ENCODE assay signal across 8 cellular contexts in the genomic region with DNA sequence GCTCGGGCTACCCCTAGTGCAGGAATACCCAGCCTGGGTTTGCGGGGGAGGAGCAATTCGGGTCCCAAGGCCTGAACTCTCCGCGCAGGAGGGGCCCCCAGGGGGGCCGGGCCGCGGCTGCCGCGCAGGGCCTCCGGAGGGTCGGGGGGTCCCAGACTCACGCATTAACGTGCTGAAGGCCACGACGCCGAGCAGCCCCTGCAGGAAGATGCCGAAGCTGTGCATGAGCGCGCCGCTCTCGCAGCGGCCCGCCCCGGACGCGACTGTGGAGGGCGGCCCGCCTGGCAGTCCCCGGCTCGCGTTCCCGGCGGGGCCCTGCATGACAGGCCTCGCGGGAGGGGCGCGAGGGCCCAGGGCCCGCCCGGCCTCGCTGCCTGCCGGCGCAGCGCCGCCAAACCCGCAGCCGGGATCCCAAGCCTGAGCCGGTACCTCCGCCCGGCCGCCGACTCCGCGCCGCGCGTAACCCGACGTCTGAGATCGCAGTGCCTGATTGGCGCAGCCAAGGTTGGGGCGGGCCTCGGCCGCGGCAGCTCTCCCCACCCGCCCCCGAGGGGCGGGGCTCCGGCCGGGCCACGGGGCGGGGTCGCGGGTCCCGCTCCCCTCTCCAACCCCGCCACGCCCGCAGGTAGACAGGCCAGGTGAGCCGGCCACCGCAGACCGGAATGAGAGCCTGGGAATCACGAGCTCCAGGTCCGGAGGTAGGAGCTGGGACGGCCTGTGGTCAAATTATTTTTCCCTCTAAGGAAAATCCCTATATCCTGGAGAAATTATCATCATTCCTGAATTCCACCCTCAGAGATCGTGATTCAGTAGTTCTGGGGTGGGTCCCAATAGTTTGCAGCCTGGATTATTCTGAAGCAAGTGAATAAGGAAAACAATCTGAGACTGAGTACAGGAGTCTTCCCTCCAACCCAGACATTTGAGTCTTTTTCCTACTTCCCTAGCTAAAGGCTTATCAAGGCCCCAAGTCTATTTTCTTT. TPM values are rescaled to one million over a fixed set of nuclear protein-coding genes. Genes with fewer than 3 reads are reported as not detected.
DNase-seq lines count a peak whose midpoint lies in the region; ATAC-seq and TF ChIP-seq lines count a peak whose summit lies in the region.

A gene (minus strand): TSS at position 419 of the 980 bp plus-strand sequence. CDS start 98 bp downstream, at position 321.

- H3K27me3 ChIP-seq in right atrium auricular region, result no peaks in the 10 kb centered on the region

- H3K4me3 ChIP-seq in right atrium auricular region, result peak within 1 kb of the TSS; percentile 66 to 87
- peak within 1 kb of the TSS; percentile 93 for H3K4me3 ChIP-seq in urinary bladder (ENCODE audit: low read depth, low read length)

- WGBS in urinary bladder, result under 1% methylated on average over 85 of the region's 85 CpGs

- H3K27ac ChIP-seq in right atrium auricular region (peak within 1 kb of the TSS; percentile 42 to 79), urinary bladder (ENCODE audit: low read depth) (no peak within 1 kb of the TSS)

- peak; percentile 66 for DNase-seq in NCI-H146 treated with DMSO at 0.1 percent for 48 hours (lab: John Stamatoyannopoulos, UW; ENCODE audit: unreplicated experiment)
- peak; percentile 76 to 93 (median 84) for DNase-seq in T-helper 2 cell
- DNase-seq in amygdala (lab: John Stamatoyannopoulos, UW), result peak in 54 of 56 donors; percentile 15 to 91 (median 72)
- peak; percentile 82 for DNase-seq in right atrium auricular region (ENCODE audit: low spot score)
- DNase-seq in pulmonary artery endothelial cell (ENCODE audit: low read depth, low spot score), result no peak

- TF ChIP-seq CTCF in right atrium auricular region (IDR thresholded peaks at IDR 0.05), result no peak

- H3K4me1 ChIP-seq in right atrium auricular region, result peaks cover 0 to 51% of the 10 kb centered on the region in 2 donors
- H3K4me1 ChIP-seq in urinary bladder (ENCODE audit: insufficient read depth), result peaks cover 4% of the 10 kb centered on the region

- H3K9me3 ChIP-seq in right atrium auricular region, result no peaks in the 10 kb centered on the region

- ATAC-seq in HG02798 (IDR thresholded peaks at IDR 0.05; ENCODE audit: poor library complexity, unreplicated experiment), result peak; percentile 93

- peak; percentile 80 for TF ChIP-seq POLR2A in GM15510 (IDR thresholded peaks at IDR 0.05; ENCODE audit: borderline replicate concordance, extremely low read depth, insufficient read length)

- H3K36me3 ChIP-seq in right atrium auricular region (no peaks in the 10 kb centered on the region), urinary bladder (ENCODE audit: insufficient read depth) (no peaks in the 10 kb centered on the region)

RNA-seq across cellular contexts. Expression of the gene that starts here (rescaled TPM):
- 10 to 100 TPM in 1 of 2 donors, 1 to 10 TPM in 1; 7.6 to 10.3 TPM for total RNA-seq in right atrium auricular region
- total RNA-seq in pulmonary artery endothelial cell, result 12.3 and 20.3 TPM in 2 replicates
- total RNA-seq in urinary bladder, result 11.8 TPM
- polyA plus RNA-seq in urinary bladder, result 17.6 TPM
